Comparison of ENCODE assay signal across 1 cellular context in genomic region chr7:98880485-98880884, GRCh38.
TF ChIP-seq lines count a peak whose summit lies in the region.

No MANE protein-coding gene starts in this region.

TF ChIP-seq in neural cell, 6 proteins besides CTCF, POLR2A, EP300 and RAD21 (continued from another document):
- TF ChIP-seq REST (IDR thresholded peaks at IDR 0.05; ENCODE audit: borderline replicate concordance), result no peak
